Comparison of ENCODE assay signal across 8 cellular contexts in the genomic region with DNA sequence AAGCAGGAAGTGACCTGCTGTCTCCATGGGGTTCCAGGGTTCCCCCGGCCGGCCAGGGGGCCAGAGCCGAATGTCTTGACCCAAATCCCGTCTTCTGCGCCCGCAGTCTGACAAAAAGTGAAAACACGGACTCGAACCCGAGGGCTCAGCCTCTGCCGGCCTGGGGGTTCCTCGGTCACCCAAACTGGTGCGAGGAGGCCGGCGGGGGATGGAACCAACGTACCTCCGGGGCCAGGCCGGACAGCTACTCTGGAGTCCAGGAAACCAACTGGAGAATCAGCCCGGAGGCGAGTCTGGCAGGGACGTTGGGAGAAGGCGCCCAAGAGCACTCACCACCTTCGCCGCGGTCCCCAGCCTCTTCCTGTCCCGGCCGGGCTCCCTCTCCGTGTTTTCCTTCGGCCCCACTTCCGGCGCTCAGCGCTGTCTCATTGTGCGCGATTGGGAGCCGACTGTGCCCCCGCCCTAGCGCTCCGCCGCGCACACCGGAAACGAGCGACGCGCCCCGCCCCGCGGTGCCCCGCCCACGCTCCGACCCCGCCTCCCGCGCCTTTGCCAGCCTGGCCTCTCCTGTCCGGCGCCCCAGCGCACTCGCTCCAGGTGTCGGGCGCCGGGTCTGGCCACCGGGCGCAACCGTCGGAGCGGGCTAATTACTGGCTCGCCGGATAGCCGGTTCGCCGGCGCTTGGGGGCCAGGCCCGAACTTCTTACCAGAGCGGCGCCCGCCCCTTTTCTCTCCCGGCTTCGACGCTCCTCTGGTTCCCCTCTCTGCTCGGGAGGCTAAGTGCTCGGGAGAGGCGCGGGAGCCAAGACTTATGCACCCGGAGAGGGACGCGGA. TPM values are rescaled to one million over a fixed set of nuclear protein-coding genes. Genes with fewer than 3 reads are reported as not detected.
DNase-seq lines count a peak whose midpoint lies in the region; ATAC-seq lines count a peak whose summit lies in the region.

A gene with protein sequence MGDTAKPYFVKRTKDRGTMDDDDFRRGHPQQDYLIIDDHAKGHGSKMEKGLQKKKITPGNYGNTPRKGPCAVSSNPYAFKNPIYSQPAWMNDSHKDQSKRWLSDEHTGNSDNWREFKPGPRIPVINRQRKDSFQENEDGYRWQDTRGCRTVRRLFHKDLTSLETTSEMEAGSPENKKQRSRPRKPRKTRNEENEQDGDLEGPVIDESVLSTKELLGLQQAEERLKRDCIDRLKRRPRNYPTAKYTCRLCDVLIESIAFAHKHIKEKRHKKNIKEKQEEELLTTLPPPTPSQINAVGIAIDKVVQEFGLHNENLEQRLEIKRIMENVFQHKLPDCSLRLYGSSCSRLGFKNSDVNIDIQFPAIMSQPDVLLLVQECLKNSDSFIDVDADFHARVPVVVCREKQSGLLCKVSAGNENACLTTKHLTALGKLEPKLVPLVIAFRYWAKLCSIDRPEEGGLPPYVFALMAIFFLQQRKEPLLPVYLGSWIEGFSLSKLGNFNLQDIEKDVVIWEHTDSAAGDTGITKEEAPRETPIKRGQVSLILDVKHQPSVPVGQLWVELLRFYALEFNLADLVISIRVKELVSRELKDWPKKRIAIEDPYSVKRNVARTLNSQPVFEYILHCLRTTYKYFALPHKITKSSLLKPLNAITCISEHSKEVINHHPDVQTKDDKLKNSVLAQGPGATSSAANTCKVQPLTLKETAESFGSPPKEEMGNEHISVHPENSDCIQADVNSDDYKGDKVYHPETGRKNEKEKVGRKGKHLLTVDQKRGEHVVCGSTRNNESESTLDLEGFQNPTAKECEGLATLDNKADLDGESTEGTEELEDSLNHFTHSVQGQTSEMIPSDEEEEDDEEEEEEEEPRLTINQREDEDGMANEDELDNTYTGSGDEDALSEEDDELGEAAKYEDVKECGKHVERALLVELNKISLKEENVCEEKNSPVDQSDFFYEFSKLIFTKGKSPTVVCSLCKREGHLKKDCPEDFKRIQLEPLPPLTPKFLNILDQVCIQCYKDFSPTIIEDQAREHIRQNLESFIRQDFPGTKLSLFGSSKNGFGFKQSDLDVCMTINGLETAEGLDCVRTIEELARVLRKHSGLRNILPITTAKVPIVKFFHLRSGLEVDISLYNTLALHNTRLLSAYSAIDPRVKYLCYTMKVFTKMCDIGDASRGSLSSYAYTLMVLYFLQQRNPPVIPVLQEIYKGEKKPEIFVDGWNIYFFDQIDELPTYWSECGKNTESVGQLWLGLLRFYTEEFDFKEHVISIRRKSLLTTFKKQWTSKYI (N-terminal part only) (minus strand): TSS at position 363 of the 834 bp plus-strand sequence. CDS start 1,211 bp downstream, outside the sequence.

- DNase-seq in C1 segment of cervical spinal cord (lab: John Stamatoyannopoulos, UW) (peak; percentile 23 to 98 (median 94)), NCI-H748 (lab: John Stamatoyannopoulos, UW; ENCODE audit: unreplicated experiment) (peak; percentile 95), dedifferentiated amniotic fluid mesenchymal stem cell (ENCODE audit: extremely low spot score) (peak; percentile 96), left lobe of liver (ENCODE audit: low spot score) (peak; percentile 99)
- peak; percentile 91 for DNase-seq in activated CD4-positive, alpha-beta T cell treated with anti-CD3 and anti-CD28 coated beads, Interleukin-2, amount 50 U/mL, for 1 hour
- peak; percentile 95 to 96 for DNase-seq in stimulated activated CD4-positive, alpha-beta T cell treated with anti-CD3 and anti-CD28 coated beads, Interleukin-2, amount 100 ng/mL, for 24 hours

- ATAC-seq in GM19351 (IDR thresholded peaks at IDR 0.05; ENCODE audit: unreplicated experiment), result peak; percentile 73
- peak; percentile 76 for ATAC-seq in HG03520 (IDR thresholded peaks at IDR 0.05; ENCODE audit: unreplicated experiment)
- ATAC-seq in left lobe of liver, result peak; percentile 94

RNA-seq across cellular contexts. Expression of the gene that starts here (rescaled TPM):
- 37.3 TPM for total RNA-seq in left lobe of liver

Comparison
In these comparisons a context has a peak if more than half of its experiments do, and no peak if none do; other contexts are left out.
1. Peak in every context shown above with its lines: DNase-seq and ATAC-seq.